8 cellular contexts compared by ENCODE assay signal in the genomic region with DNA sequence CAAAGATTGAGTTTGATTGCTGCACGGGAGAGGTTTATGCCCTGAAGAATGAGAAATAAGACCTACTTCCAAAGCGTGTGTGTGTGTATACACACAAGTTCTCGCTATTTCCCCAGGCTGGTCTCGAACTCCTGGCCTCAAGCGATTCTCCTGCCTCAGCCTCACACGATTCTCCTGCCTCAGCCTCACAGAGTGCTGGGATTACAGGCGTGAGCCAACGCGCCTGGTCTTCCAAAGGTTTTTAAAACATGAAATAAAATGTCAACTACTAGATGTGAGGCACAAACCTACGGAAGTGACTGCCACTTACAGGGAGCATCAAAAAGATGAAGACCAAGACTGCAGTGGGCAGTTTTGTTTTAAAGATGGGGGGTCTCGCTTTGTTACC. TPM values are rescaled to one million over a fixed set of nuclear protein-coding genes. Genes with fewer than 3 reads are reported as not detected.
A peak's percentile ranks its signal among the peaks of the same experiment; 100 is the strongest.
DNase-seq lines count a peak whose midpoint lies in the region; ATAC-seq and TF ChIP-seq lines count a peak whose summit lies in the region.

No MANE protein-coding gene starts in this region.

- CTCF ChIA-PET in activated CD4-positive, alpha-beta T cell treated with anti-CD3 and anti-CD28 coated beads, Interleukin-2, amount 10 ng/mL, durations not matched to agents 7 days and 5 days (lab: Charles Lee) = interaction anchor here (0.8 to 1.2 kb wide), 2 partner anchors 9 to 19 kb away, joined by 3 to 4 read pairs; no protein-coding TSS in a partner anchor
- CTCF ChIA-PET in activated B cell treated with CpG ODN at 0.5 μM for 24 hours (lab: Charles Lee) = no interaction called here

- peak overlapping the region; percentile 93 for H3K4me3 Mint-ChIP-seq in activated CD4-positive, alpha-beta T cell treated with anti-CD3 and anti-CD28 coated beads, Interleukin-2, amount 10 ng/mL, durations not matched to agents 7 days and 5 days
- H3K4me3 Mint-ChIP-seq in activated B cell treated with CpG ODN at 0.5 μM for 24 hours = peak overlapping the region; percentile 98
- H3K4me3 Mint-ChIP-seq in stimulated activated naive CD8-positive, alpha-beta T cell treated with anti-CD3 and anti-CD28 coated beads, Interleukin-15, amount 100 ng/mL, for 72 hours = peak overlapping the region; percentile 88 to 91

- H3K36me3 Mint-ChIP-seq in activated CD4-positive, alpha-beta T cell treated with anti-CD3 and anti-CD28 coated beads, Interleukin-2, amount 10 ng/mL, durations not matched to agents 7 days and 5 days (ENCODE audit: low read depth) = peaks cover 28% of the 10 kb centered on the region
- H3K36me3 Mint-ChIP-seq in activated B cell treated with CpG ODN at 0.5 μM for 24 hours (ENCODE audit: low read depth) = peaks cover 35% of the 10 kb centered on the region

- POLR2A ChIA-PET in activated CD4-positive, alpha-beta T cell treated with anti-CD3 and anti-CD28 coated beads, Interleukin-2, amount 10 ng/mL, durations not matched to agents 7 days and 5 days (lab: Charles Lee) = no interaction called here
- POLR2A ChIA-PET in activated B cell treated with CpG ODN at 0.5 μM for 24 hours (lab: Charles Lee) = interaction anchor here (1.1 to 1.9 kb wide), 12 partner anchors 31 to 185 kb away, joined by 3 to 19 read pairs (median 6); partner anchors contain the start of genes DRAM1, NUP37 and PARPBP

- intact Hi-C loops in activated B cell treated with CpG ODN at 0.5 μM for 24 hours (cut with micrococcal nuclease) = loop anchor here (1.0 to 10.0 kb wide), 8 partner anchors 52 to 1866 kb away; partner anchors contain the start of genes CHPT1, DEPDC4, NT5DC3 and NUP37

- DNase-seq in activated CD4-positive, alpha-beta T cell treated with anti-CD3 and anti-CD28 coated beads, Interleukin-2, amount 10 ng/mL, durations not matched to agents 7 days and 5 days = no peak
- no peak for DNase-seq in activated CD4-positive, alpha-beta T cell treated with anti-CD3 and anti-CD28 coated beads for 1 hour
- DNase-seq in activated B cell treated with CpG ODN at 0.5 μM for 24 hours (no peak), NCI-H524 treated with DMSO at 0.1 percent for 48 hours (lab: John Stamatoyannopoulos, UW) (no peak), NCI-H82 (lab: John Stamatoyannopoulos, UW) (no peak), NCI-H2227 treated with DMSO at 0.1 percent for 48 hours (lab: John Stamatoyannopoulos, UW) (no peak)
- DNase-seq in stimulated activated naive CD8-positive, alpha-beta T cell treated with anti-CD3 and anti-CD28 coated beads, Interleukin-15, amount 100 ng/mL, for 72 hours = no peak

- peak overlapping the region; percentile 99 for H3K27ac Mint-ChIP-seq in activated CD4-positive, alpha-beta T cell treated with anti-CD3 and anti-CD28 coated beads, Interleukin-2, amount 10 ng/mL, durations not matched to agents 7 days and 5 days
- H3K27ac Mint-ChIP-seq in activated B cell treated with CpG ODN at 0.5 μM for 24 hours = no peak overlapping the region
- no peak overlapping the region for H3K27ac Mint-ChIP-seq in stimulated activated naive CD8-positive, alpha-beta T cell treated with anti-CD3 and anti-CD28 coated beads, Interleukin-15, amount 100 ng/mL, for 72 hours

- no peak for TF ChIP-seq CTCF in activated B cell treated with CpG ODN at 0.5 μM for 24 hours (IDR thresholded peaks at IDR 0.05)

- H3K4me1 Mint-ChIP-seq in activated CD4-positive, alpha-beta T cell treated with anti-CD3 and anti-CD28 coated beads, Interleukin-2, amount 10 ng/mL, durations not matched to agents 7 days and 5 days = peaks cover 58% of the 10 kb centered on the region
- H3K4me1 Mint-ChIP-seq in activated B cell treated with CpG ODN at 0.5 μM for 24 hours = peaks cover 21% of the 10 kb centered on the region
- H3K4me1 Mint-ChIP-seq in stimulated activated naive CD8-positive, alpha-beta T cell treated with anti-CD3 and anti-CD28 coated beads, Interleukin-15, amount 100 ng/mL, for 72 hours = peaks cover 43% of the 10 kb centered on the region

- no peak for ATAC-seq in activated B cell treated with CpG ODN at 0.5 μM for 24 hours (ENCODE audit: low read depth)
- ATAC-seq in stimulated activated naive CD8-positive, alpha-beta T cell treated with anti-CD3 and anti-CD28 coated beads, Interleukin-15, amount 100 ng/mL, for 72 hours = no peak

- no peaks in the 10 kb centered on the region for H3K27me3 Mint-ChIP-seq in activated CD4-positive, alpha-beta T cell treated with anti-CD3 and anti-CD28 coated beads, Interleukin-2, amount 10 ng/mL, durations not matched to agents 7 days and 5 days
- H3K27me3 Mint-ChIP-seq in activated B cell treated with CpG ODN at 0.5 μM for 24 hours = no peaks in the 10 kb centered on the region
- peaks cover 8% of the 10 kb centered on the region for H3K27me3 Mint-ChIP-seq in stimulated activated naive CD8-positive, alpha-beta T cell treated with anti-CD3 and anti-CD28 coated beads, Interleukin-15, amount 100 ng/mL, for 72 hours

- peaks cover 2% of the 10 kb centered on the region for H3K9me3 Mint-ChIP-seq in activated CD4-positive, alpha-beta T cell treated with anti-CD3 and anti-CD28 coated beads, Interleukin-2, amount 10 ng/mL, durations not matched to agents 7 days and 5 days
- no peaks in the 10 kb centered on the region for H3K9me3 Mint-ChIP-seq in activated B cell treated with CpG ODN at 0.5 μM for 24 hours
- no peaks in the 10 kb centered on the region for H3K9me3 Mint-ChIP-seq in stimulated activated naive CD8-positive, alpha-beta T cell treated with anti-CD3 and anti-CD28 coated beads, Interleukin-15, amount 100 ng/mL, for 72 hours

- peak overlapping the region; percentile 22 for H3K4me3 ChIP-seq in iPS-11a (ENCODE audit: low read depth, low read length)

RNA-seq across cellular contexts. Expression of gene WASHC3, which starts 0.6 kb away (rescaled TPM):
- 10 to 100 TPM; 46.7 to 58.6 TPM for total RNA-seq in activated CD4-positive, alpha-beta T cell treated with anti-CD3 and anti-CD28 coated beads, Interleukin-2, amount 10 ng/mL, durations not matched to agents 7 days and 5 days
- 47.3 and 50.6 TPM in 2 replicates for total RNA-seq in activated B cell treated with CpG ODN at 0.5 μM for 24 hours

RNA-seq across cellular contexts. Expression of gene NUP37, which starts 57.5 kb away (rescaled TPM):
- total RNA-seq in activated CD4-positive, alpha-beta T cell treated with anti-CD3 and anti-CD28 coated beads, Interleukin-2, amount 10 ng/mL, durations not matched to agents 7 days and 5 days = 10 to 100 TPM; 58.3 to 58.9 TPM
- 27.0 and 29.9 TPM in 2 replicates for total RNA-seq in activated B cell treated with CpG ODN at 0.5 μM for 24 hours

RNA-seq across cellular contexts. Expression of gene PARPBP, which starts 57.6 kb away (rescaled TPM):
- 10 to 100 TPM; 26.6 to 28.4 TPM for total RNA-seq in activated CD4-positive, alpha-beta T cell treated with anti-CD3 and anti-CD28 coated beads, Interleukin-2, amount 10 ng/mL, durations not matched to agents 7 days and 5 days
- 4.6 and 5.0 TPM in 2 replicates for total RNA-seq in activated B cell treated with CpG ODN at 0.5 μM for 24 hours
